12 cellular contexts compared by ENCODE assay signal in genomic region chr12:68119250-68119649, GRCh38. TPM values are rescaled to one million over a fixed set of nuclear protein-coding genes. Genes with fewer than 3 reads are reported as not detected.
A peak's percentile ranks its signal among the peaks of the same experiment; 100 is the strongest.
DNase-seq lines count a peak whose midpoint lies in the region; ATAC-seq and TF ChIP-seq lines count a peak whose summit lies in the region.
"Had no signal": no experiment of that assay in that cellular context is flagged by ENCODE, and none has a peak within 500 bp of the region (broad histone marks: within the 10 kb centered on the region; RNA-seq: fewer than 3 reads in every experiment).

No MANE protein-coding gene starts in this region.

- intact Hi-C loops in OCI-LY7 (cut with micrococcal nuclease; ENCODE audit: unreplicated experiment): no loop called here

- H3K36me3 ChIP-seq in OCI-LY7 (ENCODE audit: insufficient read depth, low read length): no peaks in the 10 kb centered on the region

- no peak overlapping the region for H3K4me3 Mint-ChIP-seq in activated CD8-positive, alpha-beta T cell treated with anti-CD3 and anti-CD28 coated beads, Interleukin-2, amount 10 ng/mL, durations not matched to agents 7 days and 5 days
- H3K4me3 Mint-ChIP-seq: memory B cell, type B pancreatic cell had no signal

- no TSS peak for BruUV-seq in OCI-LY7 (replicated peaks; lab: Mats Ljungman, UMichigan)

- no peaks in the 10 kb centered on the region for H3K79me2 ChIP-seq in OCI-LY7 (ENCODE audit: insufficient read depth, low read depth, low read length)

- H3K4me2 ChIP-seq in OCI-LY7 (ENCODE audit: low read length): no peak overlapping the region

- H3K9me3 ChIP-seq in OCI-LY7 (ENCODE audit: low read length): no peaks in the 10 kb centered on the region

- H4K20me1 ChIP-seq in OCI-LY7 (ENCODE audit: insufficient read depth, low read length): no peaks in the 10 kb centered on the region

- no peak overlapping the region for H3K4me3 ChIP-seq in OCI-LY7 (ENCODE audit: low read depth, low read length, poor library complexity, severe bottlenecking)

- peak; percentile 65 for ATAC-seq in GM18508 (IDR thresholded peaks at IDR 0.05; ENCODE audit: insufficient read depth, unreplicated experiment)
- ATAC-seq in GM19372 (IDR thresholded peaks at IDR 0.05; ENCODE audit: low read depth, unreplicated experiment): peak; percentile 34
- peak; percentile 71 for ATAC-seq in HG02981 (IDR thresholded peaks at IDR 0.05; ENCODE audit: unreplicated experiment)
- peak; percentile 65 for ATAC-seq in activated CD8-positive, alpha-beta T cell treated with anti-CD3 and anti-CD28 coated beads, Interleukin-2, amount 10 ng/mL, durations not matched to agents 7 days and 5 days

- H3K9me3 Mint-ChIP-seq in activated CD8-positive, alpha-beta T cell treated with anti-CD3 and anti-CD28 coated beads, Interleukin-2, amount 10 ng/mL, durations not matched to agents 7 days and 5 days (ENCODE audit: insufficient read depth): no peaks in the 10 kb centered on the region
- H3K9me3 Mint-ChIP-seq: memory B cell, type B pancreatic cell had no signal

- no peak overlapping the region for H2AFZ ChIP-seq in OCI-LY7 (ENCODE audit: low read length)

- no peaks in the 10 kb centered on the region for H3K9me2 ChIP-seq in OCI-LY7 (ENCODE audit: insufficient read depth, low read length)

- no peak overlapping the region for H3K27ac ChIP-seq in OCI-LY7 (ENCODE audit: low read depth, low read length, poor library complexity, severe bottlenecking)

- TF ChIP-seq CTCF in OCI-LY7 (conservative IDR thresholded peaks at IDR 0.05; ENCODE audit: low read length): no peak

- CTCF ChIA-PET in activated CD8-positive, alpha-beta T cell treated with anti-CD3 and anti-CD28 coated beads, Interleukin-2, amount 10 ng/mL, durations not matched to agents 7 days and 5 days (lab: Charles Lee): interaction anchor here (0.7 to 5.4 kb wide), 14 partner anchors 9 to 104 kb away, joined by 3 to 70 read pairs (median 6); partner anchors contain the start of gene IFNG
- CTCF ChIA-PET in OCI-LY7 (lab: Charles Lee; ENCODE audit: unreplicated experiment): no interaction called here

- H3K36me3 Mint-ChIP-seq in activated CD8-positive, alpha-beta T cell treated with anti-CD3 and anti-CD28 coated beads, Interleukin-2, amount 10 ng/mL, durations not matched to agents 7 days and 5 days (ENCODE audit: low read depth): peaks cover 5% of the 10 kb centered on the region
- H3K36me3 Mint-ChIP-seq: type B pancreatic cell had no signal

- DNase-seq in activated CD8-positive, alpha-beta T cell treated with anti-CD3 and anti-CD28 coated beads, Interleukin-2, amount 10 ng/mL, durations not matched to agents 7 days and 5 days: no peak
- DNase-seq in OCI-LY7 (ENCODE audit: low spot score): no peak
- no peak for DNase-seq in NCI-H2196 treated with DMSO at 0.1 percent for 48 hours (lab: John Stamatoyannopoulos, UW; ENCODE audit: unreplicated experiment)
- no peak for DNase-seq in activated effector memory CD4-positive, alpha-beta T cell treated with anti-CD3 and anti-CD28 coated beads, Interleukin-2, amount 50 U/mL, for 16 hours
- DNase-seq in NOMO-1 (lab: John Stamatoyannopoulos, UW; ENCODE audit: unreplicated experiment in 2 of 2): no peak
- DNase-seq: NCI-H187, T1000 had no signal

- peaks cover 32% of the 10 kb centered on the region for H3K4me1 Mint-ChIP-seq in activated CD8-positive, alpha-beta T cell treated with anti-CD3 and anti-CD28 coated beads, Interleukin-2, amount 10 ng/mL, durations not matched to agents 7 days and 5 days (ENCODE audit: low read depth)

- peaks cover 8% of the 10 kb centered on the region for H3K4me1 ChIP-seq in OCI-LY7 (ENCODE audit: insufficient read depth, low read length, poor library complexity, severe bottlenecking)

- no peaks in the 10 kb centered on the region for H3K27me3 Mint-ChIP-seq in activated CD8-positive, alpha-beta T cell treated with anti-CD3 and anti-CD28 coated beads, Interleukin-2, amount 10 ng/mL, durations not matched to agents 7 days and 5 days (ENCODE audit: low read depth)
- H3K27me3 Mint-ChIP-seq: memory B cell, type B pancreatic cell had no signal

- POLR2A ChIA-PET in activated CD8-positive, alpha-beta T cell treated with anti-CD3 and anti-CD28 coated beads, Interleukin-2, amount 10 ng/mL, durations not matched to agents 7 days and 5 days (lab: Charles Lee): interaction anchor here (0.8 to 1.7 kb wide), 9 partner anchors 16 to 850 kb away, joined by 3 to 6 read pairs (median 4); partner anchors contain the start of genes CAND1 and IFNG
- POLR2A ChIA-PET in OCI-LY7 (lab: Charles Lee): interaction anchor here (0.5 to 2.2 kb wide), 4 partner anchors 10 to 93 kb away, joined by 3 to 9 read pairs (median 6); no protein-coding TSS in a partner anchor

- H3K27ac Mint-ChIP-seq in activated CD8-positive, alpha-beta T cell treated with anti-CD3 and anti-CD28 coated beads, Interleukin-2, amount 10 ng/mL, durations not matched to agents 7 days and 5 days: no peak overlapping the region
- H3K27ac Mint-ChIP-seq: memory B cell, type B pancreatic cell had no signal

RNA-seq across cellular contexts. Expression of gene IFNG, which starts 40.3 kb away (rescaled TPM):
- total RNA-seq in activated CD8-positive, alpha-beta T cell treated with anti-CD3 and anti-CD28 coated beads, Interleukin-2, amount 10 ng/mL, durations not matched to agents 7 days and 5 days: 1 to 10 TPM; 3.1 to 5.0 TPM
- not detected in 2 replicates for total RNA-seq in OCI-LY7 (2014; rRNA removed; shearing (Covaris generic))
- not detected in 2 replicates for total RNA-seq in OCI-LY7 (2022)

Comparison
In these comparisons a context has a peak if more than half of its experiments do, and no peak if none do; other contexts are left out.
1. RNA of gene IFNG, which starts 40.3 kb away (total RNA-seq): 3.1 to 5.0 TPM in activated CD8-positive, alpha-beta T cell treated with anti-CD3 and anti-CD28 coated beads, Interleukin-2, amount 10 ng/mL, durations not matched to agents 7 days and 5 days; not detected in OCI-LY7; every median in the first group is over 4 times any median in the second.
2. Peak in every context shown above with its lines, with median percentiles within 50 percentile points of each other: ATAC-seq.